12 cellular contexts compared by ENCODE assay signal in the genomic region with DNA sequence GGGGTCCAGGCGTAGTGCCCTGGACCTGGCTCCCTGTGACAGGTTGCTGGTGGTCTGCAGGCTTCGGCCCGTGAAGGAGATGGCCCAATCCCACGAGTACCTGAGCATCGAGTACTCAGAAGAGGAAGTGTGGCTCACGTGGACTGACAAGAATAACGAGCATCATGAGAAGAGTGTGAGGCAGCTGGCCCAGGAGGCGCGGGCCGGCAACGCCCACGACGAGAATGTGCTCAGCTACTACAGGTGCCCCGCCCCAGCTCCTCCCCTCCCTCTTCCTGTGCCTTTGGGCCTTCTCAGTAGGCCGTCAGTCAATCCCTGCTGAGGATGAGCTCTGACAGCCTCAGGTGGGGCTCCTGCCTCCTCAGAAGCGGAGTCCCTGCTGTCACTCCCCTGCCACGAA. TPM values are rescaled to one million over a fixed set of nuclear protein-coding genes. Genes with fewer than 3 reads are reported as not detected.
DNase-seq lines count a peak whose midpoint lies in the region; ATAC-seq and TF ChIP-seq lines count a peak whose summit lies in the region.
"Had no signal": no experiment of that assay in that cellular context is flagged by ENCODE, and none has a peak within 500 bp of the region (broad histone marks: within the 10 kb centered on the region; RNA-seq: fewer than 3 reads in every experiment).

No MANE protein-coding gene starts in this region.

- 80 to 86% methylated on average over 11 to 17 of the region's 17 CpGs for WGBS in endodermal cell (ENCODE audit: insufficient coverage in 1 of 2, insufficient read length in 1 of 2), 2 experiments

- H3K4me1 ChIP-seq in endodermal cell (ENCODE audit: control insufficient read depth, insufficient read depth, low read length), result no peaks in the 10 kb centered on the region

- no peaks in the 10 kb centered on the region for H3K27me3 ChIP-seq in endodermal cell (ENCODE audit: control insufficient read depth, insufficient read depth, low read length, poor library complexity, severe bottlenecking)
- H3K27me3 ChIP-seq: SJSA1, tibial nerve had no signal

- H3K4me3 ChIP-seq in endodermal cell (ENCODE audit: low read length), result no peak overlapping the region
- H3K4me3 ChIP-seq: GM23338, SJSA1, tibial nerve had no signal

- H3K9me3 ChIP-seq in endodermal cell (ENCODE audit: control insufficient read depth, low read length), result no peaks in the 10 kb centered on the region
- H3K9me3 ChIP-seq: SJSA1, tibial nerve had no signal

- H3K27ac Mint-ChIP-seq in endodermal cell, result no peak overlapping the region
- H3K27ac Mint-ChIP-seq: GM23338 had no signal

- H3K4me3 Mint-ChIP-seq in endodermal cell, result no peak overlapping the region
- H3K4me3 Mint-ChIP-seq: GM23338 had no signal

- H3K27me3 Mint-ChIP-seq in endodermal cell (ENCODE audit: insufficient read depth), result no peaks in the 10 kb centered on the region

- peaks cover 8% of the 10 kb centered on the region for H3K36me3 ChIP-seq in endodermal cell (ENCODE audit: control insufficient read depth, insufficient read depth, low read length)

- no peak for TF ChIP-seq CTCF in endodermal cell (conservative IDR thresholded peaks at IDR 0.05)

- no peak overlapping the region for H3K9ac ChIP-seq in endodermal cell (ENCODE audit: extremely low read depth, low read length, poor library complexity, severe bottlenecking)

- H3K9me3 Mint-ChIP-seq in endodermal cell, result no peaks in the 10 kb centered on the region
- H3K9me3 Mint-ChIP-seq: GM23338 had no signal

- H3K27ac ChIP-seq in endodermal cell (ENCODE audit: low read depth, low read length), result no peak overlapping the region
- H3K27ac ChIP-seq: SJSA1 had no signal

- ATAC-seq in HG03095 (IDR thresholded peaks at IDR 0.05; ENCODE audit: unreplicated experiment), result no peak
- ATAC-seq: GM23338 had no signal

- no peaks in the 10 kb centered on the region for H3K4me1 Mint-ChIP-seq in endodermal cell

- peaks cover 36% of the 10 kb centered on the region for H3K36me3 Mint-ChIP-seq in endodermal cell (ENCODE audit: low read depth)

- peak; percentile 95 for DNase-seq in HPDE6-E6E7 (ENCODE audit: extremely low spot score)
- peak; percentile 51 for DNase-seq in activated CD4-positive, alpha-beta T cell treated with anti-CD3 and anti-CD28 coated beads for 1 hour
- DNase-seq in endodermal cell, result peak; percentile 70
- DNase-seq in stimulated activated CD4-positive, alpha-beta T cell treated with anti-CD3 and anti-CD28 coated beads, Interleukin-4, amount 100 ng/mL, for 24 hours, result peak; percentile 43
- DNase-seq in SIG-M5 (lab: John Stamatoyannopoulos, UW), result no peak
- DNase-seq in NCI-H187 treated with DMSO at 0.1 percent for 48 hours (lab: John Stamatoyannopoulos, UW), result no peak
- DNase-seq in NCI-H1436 treated with DMSO at 0.1 percent for 48 hours (lab: John Stamatoyannopoulos, UW), result no peak
- DNase-seq: KBM-7 had no signal

RNA-seq across cellular contexts. Expression of a gene that starts 42.6 kb away (rescaled TPM):
- total RNA-seq in endodermal cell, result 100 to 1,000 TPM; 120 to 174 TPM
- polyA plus RNA-seq in endodermal cell (2013, experiment 1 of 2), result 170 TPM
- 163 TPM for polyA plus RNA-seq in endodermal cell (2013, experiment 2 of 2)

RNA-seq across cellular contexts. Expression of a gene that starts 47.8 kb away (rescaled TPM):
- total RNA-seq in endodermal cell, result 10 to 100 TPM; 29.6 to 33.3 TPM
- polyA plus RNA-seq in endodermal cell (2013, experiment 1 of 2), result 6.0 TPM
- polyA plus RNA-seq in endodermal cell (2013, experiment 2 of 2), result 6.6 TPM

Comparison
In these comparisons a context has a peak if more than half of its experiments do, and no peak if none do; other contexts are left out.
1. DNase-seq: peak in HPDE6-E6E7 (single experiment), activated CD4-positive, alpha-beta T cell treated with anti-CD3 and anti-CD28 coated beads for 1 hour (single experiment), endodermal cell (single experiment) and stimulated activated CD4-positive, alpha-beta T cell treated with anti-CD3 and anti-CD28 coated beads, Interleukin-4, amount 100 ng/mL, for 24 hours (single experiment); none in SIG-M5 (single experiment), NCI-H187 treated with DMSO at 0.1 percent for 48 hours (single experiment) and NCI-H1436 treated with DMSO at 0.1 percent for 48 hours (single experiment).